In the genomic region with DNA sequence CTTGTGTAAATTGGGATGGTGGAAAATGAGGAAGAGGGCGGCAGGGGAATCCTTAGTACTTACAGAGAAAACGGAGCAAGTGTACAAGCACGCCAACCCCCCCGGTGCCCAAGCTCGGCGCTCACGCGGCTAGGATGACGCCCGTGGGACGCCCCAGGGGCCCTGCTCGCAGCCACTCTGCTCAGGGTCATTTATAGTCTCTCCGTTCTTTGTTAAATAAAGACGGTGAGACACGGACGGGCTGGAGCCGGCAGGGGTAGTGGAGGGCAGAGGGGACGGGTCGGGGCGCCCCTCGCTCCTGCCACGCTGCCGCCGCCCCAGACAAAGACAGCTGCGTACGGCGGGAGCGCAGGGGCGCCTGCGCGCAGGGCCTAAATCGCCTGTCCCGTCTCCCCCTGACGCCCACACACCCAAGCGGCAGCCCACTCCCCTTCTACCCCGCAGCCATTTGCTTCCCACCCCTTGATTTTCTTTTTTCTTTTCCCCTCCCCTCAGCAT, we compare ENCODE assay signal across 1 cellular context.
A peak's percentile ranks its signal among the peaks of the same experiment; 100 is the strongest.
TF ChIP-seq lines count a peak whose summit lies in the region.

No MANE protein-coding gene starts in this region.

TF ChIP-seq in K562, 482 proteins besides CTCF, POLR2A, EP300 and RAD21 (continued from another document and continues in another):
- TF ChIP-seq MEF2A (IDR thresholded peaks at IDR 0.05; ENCODE audit: control insufficient read depth, low read depth, low read length) (no peak), E2F1 (CRISPR knock-in tag; IDR thresholded peaks at IDR 0.05) (peak; percentile 7; the same call in 1 of the 2 replicates), KDM2B (CRISPR knock-in tag; IDR thresholded peaks at IDR 0.05) (peak; percentile 18; the same call in 1 of the 2 replicates), ZNF583 (CRISPR knock-in tag; IDR thresholded peaks at IDR 0.05) (peak; percentile 58; the same call in 1 of the 2 replicates), NFATC3 (IDR thresholded peaks at IDR 0.05) (no peak), BRF1 (IDR thresholded peaks at IDR 0.05; ENCODE audit: borderline replicate concordance, extremely low read depth, insufficient read length) (no peak), TAF7 (tag; IDR thresholded peaks at IDR 0.05) (0 out of 2 replicates have a peak, but pooled peaks have one; percentile 5), NCOR1 (IDR thresholded peaks at IDR 0.05) (no peak), ESRRA (IDR thresholded peaks at IDR 0.05; ENCODE audit: borderline replicate concordance, low read depth) (no peak), CCNT2 (IDR thresholded peaks at IDR 0.05; ENCODE audit: borderline replicate concordance, extremely low read depth, insufficient read length, low read depth, low read length) (peak; percentile 33), COPS2 (conservative IDR thresholded peaks at IDR 0.05) (no peak), ZNF639 (CRISPR knock-in tag; conservative IDR thresholded peaks at IDR 0.05 in 1 of 2, IDR thresholded peaks at IDR 0.05 in 1 of 2) (peak in 1 of 2 experiments; percentile 48; a peak in 1 of 4 replicates), NONO (IDR thresholded peaks at IDR 0.05; ENCODE audit: low read depth in 2 of 2, low read length in 1 of 2) (peak; percentile 20 to 28; a peak in 1 of 4 replicates), PHB (CRISPR knock-in tag; IDR thresholded peaks at IDR 0.05) (no peak), PPARD (CRISPR knock-in tag; IDR thresholded peaks at IDR 0.05) (no peak), PBX2 (CRISPR knock-in tag; IDR thresholded peaks at IDR 0.05; ENCODE audit: low read depth) (no peak), PBX2 (tag; conservative IDR thresholded peaks at IDR 0.05; ENCODE audit: low read depth) (no peak), FOSL1 (tag; conservative IDR thresholded peaks at IDR 0.05) (no peak; the same call in 1 of the 2 replicates), FOXO4 (CRISPR knock-in tag; IDR thresholded peaks at IDR 0.05) (no peak), LARP7 (IDR thresholded peaks at IDR 0.05) (no peak; the same call in 1 of the 2 replicates), HMGN3 (IDR thresholded peaks at IDR 0.05; ENCODE audit: borderline replicate concordance, extremely low read depth, insufficient read length, low read depth, low read length) (peak; percentile 25), HDAC8 (tag; IDR thresholded peaks at IDR 0.05) (0 out of 2 replicates have a peak, but pooled peaks have one; percentile 73), HDAC3 (IDR thresholded peaks at IDR 0.05; ENCODE audit: borderline replicate concordance, partially characterized antibody) (no peak), SPI1 (IDR thresholded peaks at IDR 0.05; ENCODE audit: borderline replicate concordance, low read depth, low read length) (peak; percentile 58; the same call in 1 of the 2 replicates), MLX (CRISPR knock-in tag; conservative IDR thresholded peaks at IDR 0.05) (no peak), ZNF175 (CRISPR knock-in tag; IDR thresholded peaks at IDR 0.05; ENCODE audit: low read depth) (peak; percentile 81; the same call in 1 of the 2 replicates), ZBTB49 (CRISPR knock-in tag; IDR thresholded peaks at IDR 0.05; ENCODE audit: borderline replicate concordance) (no peak), ATF7 (IDR thresholded peaks at IDR 0.05) (no peak), ZNF785 (CRISPR knock-in tag; IDR thresholded peaks at IDR 0.05) (no peak), ARID1B (IDR thresholded peaks at IDR 0.05) (0 out of 2 replicates have a peak, but pooled peaks have one; percentile 0), JUND (IDR thresholded peaks at IDR 0.05; ENCODE audit: borderline replicate concordance, low read depth, low read length) (no peak), JUND (tag; IDR thresholded peaks at IDR 0.05; ENCODE audit: borderline replicate concordance, low read depth, low read length) (no peak), CAMTA2 (CRISPR knock-in tag; conservative IDR thresholded peaks at IDR 0.05) (peak; percentile 84; the same call in 1 of the 2 replicates), NR1H2 (CRISPR knock-in tag; IDR thresholded peaks at IDR 0.05) (no peak), NFYB (IDR thresholded peaks at IDR 0.05; ENCODE audit: extremely low read depth, insufficient read length) (no peak), FOXJ3 (CRISPR knock-in tag; IDR thresholded peaks at IDR 0.05) (no peak), SREBF1 (IDR thresholded peaks at IDR 0.05; ENCODE audit: borderline replicate concordance, low read depth, low read length) (no peak), RBM39 (optimal IDR thresholded peaks at IDR 0.05; ENCODE audit: low read depth, low read length) (no peak), PTRF (tag; IDR thresholded peaks at IDR 0.05) (no peak), ZBTB33 (CRISPR knock-in tag; IDR thresholded peaks at IDR 0.05) (no peak), YY1 (IDR thresholded peaks at IDR 0.05; ENCODE audit: borderline replicate concordance in 1 of 3, control insufficient read depth in 1 of 3, extremely low read depth in 1 of 3, insufficient read depth in 3 of 3, insufficient read length in 1 of 3, insufficient replicate concordance in 2 of 3, low read depth in 1 of 3, low read length in 2 of 3) (peak in 1 of 3 experiments; percentile 16), SP2 (IDR thresholded peaks at IDR 0.05; ENCODE audit: extremely low read depth, low read depth, low read length, poor library complexity, severe bottlenecking) (no peak), ARID3B (CRISPR knock-in tag; IDR thresholded peaks at IDR 0.05; ENCODE audit: borderline replicate concordance) (no peak), ZNF436 (CRISPR knock-in tag; IDR thresholded peaks at IDR 0.05) (no peak), MYBL2 (IDR thresholded peaks at IDR 0.05; ENCODE audit: low read depth) (no peak), MYBL2 (CRISPR knock-in tag; IDR thresholded peaks at IDR 0.05; ENCODE audit: borderline replicate concordance) (no peak), EZH2 (IDR thresholded peaks at IDR 0.05; ENCODE audit: borderline replicate concordance, low read depth, low read length) (no peak), NCOA6 (IDR thresholded peaks at IDR 0.05) (no peak)
- TF ChIP-seq, protein P1, sequence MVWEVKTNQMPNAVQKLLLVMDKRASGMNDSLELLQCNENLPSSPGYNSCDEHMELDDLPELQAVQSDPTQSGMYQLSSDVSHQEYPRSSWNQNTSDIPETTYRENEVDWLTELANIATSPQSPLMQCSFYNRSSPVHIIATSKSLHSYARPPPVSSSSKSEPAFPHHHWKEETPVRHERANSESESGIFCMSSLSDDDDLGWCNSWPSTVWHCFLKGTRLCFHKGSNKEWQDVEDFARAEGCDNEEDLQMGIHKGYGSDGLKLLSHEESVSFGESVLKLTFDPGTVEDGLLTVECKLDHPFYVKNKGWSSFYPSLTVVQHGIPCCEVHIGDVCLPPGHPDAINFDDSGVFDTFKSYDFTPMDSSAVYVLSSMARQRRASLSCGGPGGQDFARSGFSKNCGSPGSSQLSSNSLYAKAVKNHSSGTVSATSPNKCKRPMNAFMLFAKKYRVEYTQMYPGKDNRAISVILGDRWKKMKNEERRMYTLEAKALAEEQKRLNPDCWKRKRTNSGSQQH (CRISPR knock-in tag; IDR thresholded peaks at IDR 0.05): peak; percentile 47; the same call in 1 of the 2 replicates
